3 cellular contexts compared by ENCODE assay signal in the genomic region with DNA sequence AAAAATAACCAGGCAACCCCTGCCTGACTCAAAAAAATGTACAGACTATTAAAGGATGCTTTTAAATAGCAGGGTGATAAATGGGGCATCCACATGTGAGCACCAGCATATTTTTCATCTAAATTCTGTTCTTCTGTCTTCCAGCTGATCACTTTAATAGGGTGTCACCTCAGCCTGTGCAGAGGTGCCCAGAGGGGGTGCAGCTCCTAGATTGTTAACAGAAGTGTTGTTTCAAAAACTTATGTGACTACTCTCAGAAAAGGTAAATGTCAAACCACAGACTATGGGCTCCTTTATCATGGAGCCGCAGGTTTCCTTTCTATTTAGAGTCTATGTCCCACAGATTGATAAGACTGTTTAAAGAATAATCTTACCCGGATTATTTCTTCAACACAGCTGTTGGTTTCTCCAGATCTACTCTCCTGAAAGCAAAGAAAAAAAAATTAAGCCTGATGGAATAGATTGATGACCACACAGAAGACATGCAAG.
TF ChIP-seq lines count a peak whose summit lies in the region.

No MANE protein-coding gene starts in this region.

TF ChIP-seq in IMR-90, 13 proteins besides CTCF, POLR2A, EP300 and RAD21 (continued from another document):
- TF ChIP-seq MAZ (IDR thresholded peaks at IDR 0.05; ENCODE audit: borderline replicate concordance, low read depth, low read length) (no peak), MXI1 (IDR thresholded peaks at IDR 0.05; ENCODE audit: borderline replicate concordance, low read depth, low read length) (no peak)
TF ChIP-seq in IMR-90: peak in this region for 0.

TF ChIP-seq in SK-N-SH treated with all-trans-retinoic acid at 6 μM for 48 hours, 23 proteins besides CTCF, POLR2A, EP300 and RAD21 (continued from another document):
- TF ChIP-seq ARNTL (CRISPR knock-in tag; IDR thresholded peaks at IDR 0.05; ENCODE audit: borderline replicate concordance, low read depth) (no peak), TOX (CRISPR knock-in tag; IDR thresholded peaks at IDR 0.05; ENCODE audit: borderline replicate concordance) (no peak), ISL1 (CRISPR knock-in tag; IDR thresholded peaks at IDR 0.05) (no peak), GLIS3 (CRISPR knock-in tag; IDR thresholded peaks at IDR 0.05) (no peak), TCF4 (CRISPR knock-in tag; IDR thresholded peaks at IDR 0.05; ENCODE audit: borderline replicate concordance) (no peak)
- TF ChIP-seq, protein P1, sequence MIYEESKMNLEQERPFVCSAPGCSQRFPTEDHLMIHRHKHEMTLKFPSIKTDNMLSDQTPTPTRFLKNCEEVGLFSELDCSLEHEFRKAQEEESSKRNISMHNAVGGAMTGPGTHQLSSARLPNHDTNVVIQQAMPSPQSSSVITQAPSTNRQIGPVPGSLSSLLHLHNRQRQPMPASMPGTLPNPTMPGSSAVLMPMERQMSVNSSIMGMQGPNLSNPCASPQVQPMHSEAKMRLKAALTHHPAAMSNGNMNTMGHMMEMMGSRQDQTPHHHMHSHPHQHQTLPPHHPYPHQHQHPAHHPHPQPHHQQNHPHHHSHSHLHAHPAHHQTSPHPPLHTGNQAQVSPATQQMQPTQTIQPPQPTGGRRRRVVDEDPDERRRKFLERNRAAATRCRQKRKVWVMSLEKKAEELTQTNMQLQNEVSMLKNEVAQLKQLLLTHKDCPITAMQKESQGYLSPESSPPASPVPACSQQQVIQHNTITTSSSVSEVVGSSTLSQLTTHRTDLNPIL (CRISPR knock-in tag; IDR thresholded peaks at IDR 0.05; ENCODE audit: low read depth) = no peak
TF ChIP-seq in SK-N-SH treated with all-trans-retinoic acid at 6 μM for 48 hours: peak in this region for 0.

TF ChIP-seq in K562, 482 proteins besides CTCF, POLR2A, EP300 and RAD21 (continued from another document):
- TF ChIP-seq ID3 (CRISPR knock-in tag; IDR thresholded peaks at IDR 0.05) = no peak
- peak; percentile 99 for TF ChIP-seq ID3 (tag; IDR thresholded peaks at IDR 0.05)
- TF ChIP-seq HNRNPUL1 (IDR thresholded peaks at IDR 0.05; ENCODE audit: low read length) = no peak
